In genomic region chr4:156294577-156294976, GRCh38 we compare ENCODE assay signal across 8 cellular contexts.
A peak's percentile ranks its signal among the peaks of the same experiment; 100 is the strongest.
DNase-seq lines count a peak whose midpoint lies in the region; ATAC-seq and TF ChIP-seq lines count a peak whose summit lies in the region.

No MANE protein-coding gene starts in this region.

- TF ChIP-seq CTCF in epithelial cell of esophagus (IDR thresholded peaks at IDR 0.05; ENCODE audit: insufficient read depth, low read depth, low read length, missing control alignments) (no peak), stomach (IDR thresholded peaks at IDR 0.05) (no peak)

- TF ChIP-seq EP300 in stomach (IDR thresholded peaks at IDR 0.05), result no peak

- no peaks in the 10 kb centered on the region for H3K27me3 ChIP-seq in stomach

- intact Hi-C loops in Right ventricle myocardium superior (cut with DNase I) (no loop called here), left ventricle myocardium superior (cut with micrococcal nuclease) (no loop called here), stomach (cut with DNase I; ENCODE audit: low total_unique reads) (no loop called here)

- 20 to 41% (median 35%) methylated on average over 2 of the region's 2 CpGs for WGBS in stomach, 5 donors

- H3K4me3 ChIP-seq in epithelial cell of esophagus (ENCODE audit: low read length) (no peak overlapping the region), stomach (no peak overlapping the region)

- no peaks in the 10 kb centered on the region for H3K36me3 ChIP-seq in stomach

- DNase-seq in Right ventricle myocardium superior (no peak), left ventricle myocardium superior (no peak), NCI-H82 (lab: John Stamatoyannopoulos, UW) (peak; percentile 61), epithelial cell of esophagus (ENCODE audit: low read depth) (peak; percentile 84), pons (ENCODE audit: low spot score) (peak; percentile 29), T-helper 9 cell (no peak), stomach (no peak)

- H3K9me3 ChIP-seq in stomach, result no peaks in the 10 kb centered on the region

- no peak for TF ChIP-seq POLR2A in stomach (IDR thresholded peaks at IDR 0.05)

- peaks cover 0 to 4% (median 0%) of the 10 kb centered on the region in 4 donors for H3K4me1 ChIP-seq in stomach

- no peak overlapping the region for H3K27ac ChIP-seq in stomach

- peak; percentile 43 for ATAC-seq in Right ventricle myocardium superior (ENCODE audit: poor library complexity)
- ATAC-seq in left ventricle myocardium superior, result no peak
- no peak for ATAC-seq in HG03159 (IDR thresholded peaks at IDR 0.05; ENCODE audit: unreplicated experiment)

Comparison
In these comparisons a context has a peak if more than half of its experiments do, and no peak if none do; other contexts are left out.
1. DNase-seq: peak in NCI-H82 (single experiment), epithelial cell of esophagus (single experiment) and pons (single experiment); none in Right ventricle myocardium superior (single experiment), left ventricle myocardium superior (single experiment), T-helper 9 cell (single experiment) and stomach (single experiment).